Comparison of ENCODE assay signal across 20 cellular contexts in the genomic region with DNA sequence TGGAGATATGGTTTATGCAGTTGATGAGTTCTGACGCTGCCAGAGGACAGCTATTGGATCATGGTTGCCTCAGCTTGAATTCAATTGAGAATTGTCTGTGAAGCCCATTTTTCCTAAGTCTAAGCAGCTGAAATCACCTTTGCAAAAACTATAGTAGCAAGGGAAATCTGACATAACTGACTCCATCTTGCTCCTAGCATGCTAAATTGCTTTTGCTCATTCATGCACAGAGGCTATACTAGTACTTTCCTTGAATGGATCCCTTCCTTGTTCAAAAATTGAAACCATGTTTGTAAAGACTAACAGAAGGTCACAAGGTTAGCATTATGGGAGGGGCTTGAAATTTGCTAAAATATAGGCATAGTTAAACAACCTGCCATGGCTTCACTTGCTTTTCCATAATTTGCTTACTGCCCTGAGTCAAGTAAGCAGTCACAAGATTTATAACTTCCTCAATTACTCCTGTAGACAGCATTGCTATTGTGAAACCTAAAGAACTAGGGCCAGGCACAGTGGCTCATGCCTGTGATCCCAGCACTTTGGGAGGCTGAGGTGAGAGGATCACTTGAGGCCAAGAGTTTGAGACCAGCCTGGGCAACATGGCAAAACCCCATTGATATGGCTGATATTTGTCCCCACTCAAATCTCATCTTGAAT. TPM values are rescaled to one million over a fixed set of nuclear protein-coding genes. Genes with fewer than 3 reads are reported as not detected.
DNase-seq lines count a peak whose midpoint lies in the region; ATAC-seq and TF ChIP-seq lines count a peak whose summit lies in the region.
"Had no signal": no experiment of that assay in that cellular context is flagged by ENCODE, and none has a peak within 500 bp of the region (broad histone marks: within the 10 kb centered on the region; RNA-seq: fewer than 3 reads in every experiment).

No MANE protein-coding gene starts in this region.

- no peak overlapping the region for H3K4me2 ChIP-seq in Karpas-422 (ENCODE audit: low read depth, low read length, poor library complexity, severe bottlenecking)

- H3K9ac ChIP-seq in Karpas-422 (ENCODE audit: low read length), result no peak overlapping the region
- H3K9ac ChIP-seq: GM23248 had no signal

- DNase-seq in KBM-7 (peak; percentile 21), NOMO-1 treated with DMSO at 0.1 percent for 48 hours (lab: John Stamatoyannopoulos, UW; ENCODE audit: unreplicated experiment) (peak; percentile 91), SKM-1 treated with dmso at 0.1 percent for 144 hours (lab: John Stamatoyannopoulos, UW; ENCODE audit: unreplicated experiment) (peak; percentile 52), mucosa of descending colon (no peak), dedifferentiated amniotic fluid mesenchymal stem cell (ENCODE audit: extremely low spot score) (no peak), Karpas-422 (no peak)
- DNase-seq: BE2C; Caco-2; CD4-positive, alpha-beta T cell; GDM1; GM23248; HCEC 1CT; NCI-H1092; NCI-H1436 treated with DMSO at 0.1 percent for 48 hours; NCI-H2081 had no signal

- no peak overlapping the region for H3K4me3 ChIP-seq in mucosa of descending colon
- no peak overlapping the region for H3K4me3 ChIP-seq in Karpas-422 (ENCODE audit: low read length)
- H3K4me3 ChIP-seq: GM23248, SJSA1 had no signal

- in situ Hi-C loops in KBM-7 (cut with MboI; ENCODE audit: low pct_unique_long_range_greater_than_20kb, low sequenced_read_pairs), result no loop called here

- H3K9me3 ChIP-seq in mucosa of descending colon, result no peaks in the 10 kb centered on the region
- H3K9me3 ChIP-seq in Karpas-422 (ENCODE audit: low read length), result no peaks in the 10 kb centered on the region
- H3K9me3 ChIP-seq: BE2C, Caco-2, SJSA1 had no signal

- H4K20me1 ChIP-seq in Karpas-422 (ENCODE audit: insufficient read depth, low read depth, low read length), result no peaks in the 10 kb centered on the region

- H3K4me1 ChIP-seq in mucosa of descending colon (ENCODE audit: low read depth) (no peaks in the 10 kb centered on the region), Karpas-422 (ENCODE audit: low read length) (no peaks in the 10 kb centered on the region)
- H3K4me1 ChIP-seq: BE2C, Caco-2, SJSA1 had no signal

- no peak overlapping the region for H2AFZ ChIP-seq in Karpas-422 (ENCODE audit: low read length)
- H2AFZ ChIP-seq: GM23248 had no signal

- no peaks in the 10 kb centered on the region for H3K36me3 ChIP-seq in mucosa of descending colon (ENCODE audit: low read depth)
- H3K36me3 ChIP-seq in Karpas-422 (ENCODE audit: insufficient read depth, low read length), result no peaks in the 10 kb centered on the region
- H3K36me3 ChIP-seq: BE2C, SJSA1 had no signal

- intact Hi-C loops in mucosa of descending colon (cut with DNase I, micrococcal nuclease), result no loop called here

- H3K27ac ChIP-seq in Karpas-422 (ENCODE audit: low read length), result no peak overlapping the region
- H3K27ac ChIP-seq: GM23248, SJSA1 had no signal

- no peaks in the 10 kb centered on the region for H3K9me2 ChIP-seq in Karpas-422 (replicated peaks; ENCODE audit: insufficient read depth, low read length)

- TF ChIP-seq CTCF in mucosa of descending colon (IDR thresholded peaks at IDR 0.05), result no peak

- ATAC-seq in mucosa of descending colon (peak; percentile 79), GM21528 (IDR thresholded peaks at IDR 0.05; ENCODE audit: low FRiP score, unreplicated experiment) (no peak)

- H3K79me2 ChIP-seq in Karpas-422 (ENCODE audit: low read length), result no peaks in the 10 kb centered on the region

- H3K27me3 ChIP-seq in Karpas-422 (ENCODE audit: low read length), result no peaks in the 10 kb centered on the region
- H3K27me3 ChIP-seq: BE2C had no signal

RNA-seq across cellular contexts. Expression of a gene that starts 41.2 kb away (rescaled TPM):
- total RNA-seq in mucosa of descending colon, result 1 to 10 TPM in 2 of 3 donors, under 1 TPM in 1; 0.76 to 2.6 (median 1.4) TPM
- not detected in 2 replicates for total RNA-seq in Karpas-422 (2014; rRNA removed; shearing (Covaris generic); ENCODE audit: low replicate concordance)
- total RNA-seq: A172, Caco-2, Daoy, GM23248, NCI-H460 had no signal

Comparison
In these comparisons a context has a peak if more than half of its experiments do, and no peak if none do; other contexts are left out.
1. DNase-seq: peak in KBM-7 (single experiment), NOMO-1 treated with DMSO at 0.1 percent for 48 hours (single experiment) and SKM-1 treated with dmso at 0.1 percent for 144 hours (single experiment); none in mucosa of descending colon (0 of 3), dedifferentiated amniotic fluid mesenchymal stem cell (single experiment) and Karpas-422 (single experiment).